27 cellular contexts compared by ENCODE assay signal in the genomic region with DNA sequence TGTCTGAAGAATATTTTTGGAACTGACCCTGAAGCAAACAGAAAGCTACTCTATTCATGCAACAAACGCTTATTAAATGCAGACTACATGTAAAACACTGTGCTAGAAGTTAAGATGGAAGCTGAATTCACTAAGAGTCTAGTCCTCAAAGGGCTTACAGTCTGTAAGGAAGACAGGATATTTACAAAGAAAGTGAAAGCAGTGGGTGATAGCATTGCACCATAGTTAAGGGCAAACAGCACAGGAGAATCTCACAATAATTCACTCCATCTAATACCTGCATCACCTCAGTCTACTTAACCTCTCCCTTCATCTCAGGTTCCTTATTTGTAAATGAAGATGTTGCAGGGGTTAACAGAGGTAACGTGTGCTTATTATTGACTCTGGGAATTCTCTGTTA.
A peak's percentile ranks its signal among the peaks of the same experiment; 100 is the strongest.
DNase-seq lines count a peak whose midpoint lies in the region; ATAC-seq and TF ChIP-seq lines count a peak whose summit lies in the region.
"Had no signal": no experiment of that assay in that cellular context is flagged by ENCODE, and none has a peak within 500 bp of the region (broad histone marks: within the 10 kb centered on the region; RNA-seq: fewer than 3 reads in every experiment).

No MANE protein-coding gene starts in this region.

- H3K27ac ChIP-seq in heart left ventricle = peak overlapping the region in 9 of 12 donors; percentile 29 to 79 (median 53)
- peak overlapping the region; percentile 11 for H3K27ac ChIP-seq in angular gyrus (ENCODE audit: low read depth, low read length)
- H3K27ac ChIP-seq in mesenchymal stem cell (ENCODE audit: low read length, poor library complexity, severe bottlenecking) = no peak overlapping the region
- peak overlapping the region; percentile 52 to 71 for H3K27ac ChIP-seq in uterus
- H3K27ac ChIP-seq: parathyroid adenoma, SK-N-MC, VCaP had no signal

- H3K4me2 ChIP-seq in mesenchymal stem cell (ENCODE audit: low read length, poor library complexity, severe bottlenecking) = no peak overlapping the region

- no peaks in the 10 kb centered on the region for H3K9me3 Mint-ChIP-seq in osteocyte (ENCODE audit: unreplicated experiment)
- H3K9me3 Mint-ChIP-seq: activated T-helper 2 cell treated with anti-CD3 and anti-CD28 coated beads, Interferon-gamma antibody, Interleukin-2, Interleukin-4, amounts not matched to agents 10 μg/mL and 5 μg/mL and 100 μg/mL, durations not matched to agents 14 hours and 24 hours and 36 hours; memory B cell; naive B cell; stimulated activated effector memory CD8-positive, alpha-beta T cell treated with anti-CD3 and anti-CD28 coated beads, Interleukin-12 subunit alpha, Interleukin-12 subunit beta, amount 100 ng/mL, for 72 hours had no signal

- H3K27me3 Mint-ChIP-seq in osteocyte (ENCODE audit: unreplicated experiment) = peaks cover 2% of the 10 kb centered on the region
- H3K27me3 Mint-ChIP-seq: activated naive CD8-positive, alpha-beta T cell; memory B cell; naive B cell had no signal

- peaks cover 25% of the 10 kb centered on the region for H3K4me1 Mint-ChIP-seq in osteocyte (ENCODE audit: unreplicated experiment)

- H3K27me3 ChIP-seq in heart left ventricle (no peaks in the 10 kb centered on the region), mesenchymal stem cell (ENCODE audit: control insufficient read depth in 1 of 2, insufficient read depth in 1 of 2, low read length in 2 of 2) (no peaks in the 10 kb centered on the region), uterus (no peaks in the 10 kb centered on the region)
- H3K27me3 ChIP-seq: BE2C, tibial nerve had no signal

- H3K9me3 ChIP-seq in heart left ventricle (no peaks in the 10 kb centered on the region), mesenchymal stem cell (ENCODE audit: control insufficient read depth, low read length) (no peaks in the 10 kb centered on the region), uterus (no peaks in the 10 kb centered on the region)
- H3K9me3 ChIP-seq: BE2C, tibial nerve had no signal

- no peak overlapping the region for H4K91ac ChIP-seq in mesenchymal stem cell (ENCODE audit: low read length)

- H3K4me3 ChIP-seq in heart left ventricle (no peak overlapping the region), mesenchymal stem cell (ENCODE audit: insufficient read depth in 1 of 2, low read depth in 1 of 2, low read length in 2 of 2) (no peak overlapping the region), uterus (no peak overlapping the region)
- H3K4me3 ChIP-seq: SK-N-MC, skin epidermis, tibial nerve had no signal

- peak overlapping the region; percentile 59 for H3K9ac ChIP-seq in mesenchymal stem cell (ENCODE audit: low read length)
- H3K9ac ChIP-seq: parathyroid adenoma had no signal

- H2BK5ac ChIP-seq in mesenchymal stem cell (ENCODE audit: low read depth, low read length, poor library complexity, severe bottlenecking) = no peak overlapping the region

- TF ChIP-seq CTCF in heart left ventricle (IDR thresholded peaks at IDR 0.05) = no peak
- no peak for TF ChIP-seq CTCF in uterus (IDR thresholded peaks at IDR 0.05)
- no peak for TF ChIP-seq CTCF in osteocyte (IDR thresholded peaks at IDR 0.05)

- intact Hi-C loops in heart left ventricle (cut with DNase I) (loop anchor here in 2 of 10 donors (5.0 to 10.0 kb wide), 2 partner anchors 92 to 100 kb away; no protein-coding TSS in a partner anchor), Right ventricle myocardium superior (cut with DNase I) (no loop called here), uterus (cut with DNase I; ENCODE audit: low total_unique reads) (no loop called here)

- H3K18ac ChIP-seq in mesenchymal stem cell (ENCODE audit: low read depth in 1 of 2, low read length in 2 of 2) = no peak overlapping the region

- no peak overlapping the region for H2BK120ac ChIP-seq in mesenchymal stem cell (ENCODE audit: low read depth, low read length)

- no peak overlapping the region for H2BK12ac ChIP-seq in mesenchymal stem cell (ENCODE audit: low read length in 2 of 2)

- no peak for TF ChIP-seq POLR2A in heart left ventricle (IDR thresholded peaks at IDR 0.05)
- no peak for TF ChIP-seq POLR2A in uterus (IDR thresholded peaks at IDR 0.05)

- no peak overlapping the region for H3K14ac ChIP-seq in mesenchymal stem cell (ENCODE audit: low read length in 2 of 2)

- H3K23ac ChIP-seq in mesenchymal stem cell (ENCODE audit: low read length in 2 of 2) = no peak overlapping the region

- H3K4me3 Mint-ChIP-seq in osteocyte (ENCODE audit: unreplicated experiment) = no peak overlapping the region
- H3K4me3 Mint-ChIP-seq: activated naive CD8-positive, alpha-beta T cell; memory B cell; naive B cell; stimulated activated effector memory CD8-positive, alpha-beta T cell treated with anti-CD3 and anti-CD28 coated beads, Interleukin-12 subunit alpha, Interleukin-12 subunit beta, amount 100 ng/mL, for 72 hours had no signal

- no peak overlapping the region for H2AK5ac ChIP-seq in mesenchymal stem cell (ENCODE audit: low read length, severe bottlenecking)

- H3K36me3 Mint-ChIP-seq in osteocyte (ENCODE audit: unreplicated experiment) = no peaks in the 10 kb centered on the region

- DNase-seq in heart left ventricle (no peak), Right ventricle myocardium superior (no peak), mesenchymal stem cell (peak; percentile 20), uterus (no peak), osteocyte (ENCODE audit: extremely low spot score, unreplicated experiment) (no peak), DMS153 (lab: John Stamatoyannopoulos, UW) (no peak)
- DNase-seq: activated CD4-positive, alpha-beta T cell treated with anti-CD3 and anti-CD28 coated beads, Interleukin-2, amount 50 U/mL, for 1 hour; activated CD8-positive, alpha-beta memory T cell treated with anti-CD3 and anti-CD28 coated beads, Interleukin-2, amount 50 U/mL, for 48 hours; BE2C; effector memory CD4-positive, alpha-beta T cell; GOT3; kidney glomerular epithelial cell; naive B cell; NCI-H1105; NCI-H2029 treated with DMSO at 0.1 percent for 48 hours; stimulated activated CD4-positive, alpha-beta T cell treated with anti-CD3 and anti-CD28 coated beads, Interleukin-2, amount 100 ng/mL, for 24 hours had no signal

- no peak overlapping the region for H4K8ac ChIP-seq in mesenchymal stem cell (ENCODE audit: low read length)

- H3K36me3 ChIP-seq in heart left ventricle (no peaks in the 10 kb centered on the region), mesenchymal stem cell (ENCODE audit: control insufficient read depth in 1 of 2, insufficient read depth in 2 of 2, low read depth in 1 of 2, low read length in 2 of 2) (no peaks in the 10 kb centered on the region), uterus (no peaks in the 10 kb centered on the region)
- H3K36me3 ChIP-seq: BE2C, tibial nerve had no signal

- WGBS in heart left ventricle, 4 donors = 74 to 82% (median 80%) methylated on average over 2 of the region's 2 CpGs
- 100% methylated on average over 1 of the region's 2 CpGs for WGBS in mesenchymal stem cell

- H2AFZ ChIP-seq in mesenchymal stem cell (ENCODE audit: low read depth, low read length) = no peak overlapping the region
- H2AFZ ChIP-seq: parathyroid adenoma had no signal

- H2BK15ac ChIP-seq in mesenchymal stem cell (ENCODE audit: low read depth, poor library complexity, severe bottlenecking) = no peak overlapping the region

- H3K79me1 ChIP-seq in mesenchymal stem cell (replicated peaks; ENCODE audit: low read length, poor library complexity, severe bottlenecking) = no peaks in the 10 kb centered on the region

- H3K4ac ChIP-seq in mesenchymal stem cell (ENCODE audit: low read depth in 1 of 2, low read length in 2 of 2) = no peak overlapping the region

- ATAC-seq in heart left ventricle (no peak), Right ventricle myocardium superior (ENCODE audit: poor library complexity) (no peak), HG03469 (IDR thresholded peaks at IDR 0.05; ENCODE audit: unreplicated experiment) (no peak)
- ATAC-seq: stimulated activated effector memory CD8-positive, alpha-beta T cell treated with anti-CD3 and anti-CD28 coated beads, Interleukin-12 subunit alpha, Interleukin-12 subunit beta, amount 100 ng/mL, for 72 hours had no signal

- peaks cover 0 to 39% (median 6%) of the 10 kb centered on the region in 12 donors for H3K4me1 ChIP-seq in heart left ventricle
- H3K4me1 ChIP-seq in mesenchymal stem cell (ENCODE audit: control insufficient read depth, insufficient read depth, low read depth, low read length) = peaks cover 13% of the 10 kb centered on the region
- H3K4me1 ChIP-seq in uterus = no peaks in the 10 kb centered on the region
- H3K4me1 ChIP-seq: BE2C, parathyroid adenoma had no signal

- no peak overlapping the region for H3K27ac Mint-ChIP-seq in osteocyte (ENCODE audit: unreplicated experiment)
- H3K27ac Mint-ChIP-seq: activated naive CD8-positive, alpha-beta T cell; activated T-helper 2 cell treated with anti-CD3 and anti-CD28 coated beads, Interferon-gamma antibody, Interleukin-2, Interleukin-4, amounts not matched to agents 10 μg/mL and 5 μg/mL and 100 μg/mL, durations not matched to agents 14 hours and 24 hours and 36 hours; memory B cell; stimulated activated effector memory CD8-positive, alpha-beta T cell treated with anti-CD3 and anti-CD28 coated beads, Interleukin-12 subunit alpha, Interleukin-12 subunit beta, amount 100 ng/mL, for 72 hours had no signal
